ENCODE assay signal across 1 cellular context in genomic region chr9:97220894-97221477, GRCh38.
TF ChIP-seq lines count a peak whose summit lies in the region.

No MANE protein-coding gene starts in this region.

TF ChIP-seq in K562, 482 proteins besides CTCF, POLR2A, EP300 and RAD21 (continued from another document):
- no peak for TF ChIP-seq ZNF592 (IDR thresholded peaks at IDR 0.05)
- TF ChIP-seq ZNF146 (CRISPR knock-in tag; IDR thresholded peaks at IDR 0.05; ENCODE audit: unreplicated experiment): no peak
- TF ChIP-seq PRMT5 (CRISPR knock-in tag; IDR thresholded peaks at IDR 0.05): no peak
